ENCODE assay signal across 8 cellular contexts in genomic region chr2:135948642-135949355, GRCh38. TPM values are rescaled to one million over a fixed set of nuclear protein-coding genes. Genes with fewer than 3 reads are reported as not detected.
DNase-seq lines count a peak whose midpoint lies in the region; TF ChIP-seq lines count a peak whose summit lies in the region.

No MANE protein-coding gene starts in this region.

- no peak for TF ChIP-seq CTCF in MCF 10A (IDR thresholded peaks at IDR 0.05; ENCODE audit: unreplicated experiment)

- CTCF ChIA-PET in MCF 10A (lab: Yijun Ruan, JAX): interaction anchor here (0.6 to 1.1 kb wide), 6 partner anchors 29 to 761 kb away, joined by 3 to 10 read pairs (median 5); no protein-coding TSS in a partner anchor

- H3F3A ChIP-seq in GM23248 (ENCODE audit: insufficient read depth): peaks cover 18% of the 10 kb centered on the region; the same call in 1 of the 2 replicates

- H3K4me1 ChIP-seq in GM23248 (ENCODE audit: insufficient read depth) (peaks cover 24% of the 10 kb centered on the region), skeletal muscle satellite cell (ENCODE audit: control insufficient read depth, insufficient read depth, low read length) (peaks cover 18% of the 10 kb centered on the region)

- H3K27me3 ChIP-seq in GM23248 (replicated peaks; ENCODE audit: insufficient read depth): no peaks in the 10 kb centered on the region
- H3K27me3 ChIP-seq in skeletal muscle satellite cell (ENCODE audit: control insufficient read depth, insufficient read depth, low read length): no peaks in the 10 kb centered on the region

- no peaks in the 10 kb centered on the region for H3K9me2 ChIP-seq in GM23248 (ENCODE audit: insufficient read depth)

- POLR2A ChIA-PET in MCF 10A (lab: Yijun Ruan, JAX): interaction anchor here (0.6 to 3.2 kb wide), 14 partner anchors 9 to 1230 kb away, joined by 3 to 35 read pairs (median 4); partner anchors contain the start of genes CCNT2 and DARS1

- H3K27ac Mint-ChIP-seq in MCF 10A (ENCODE audit: low read depth, unreplicated experiment): peak overlapping the region; percentile 97

- H3K36me3 Mint-ChIP-seq in MCF 10A (ENCODE audit: insufficient read depth, unreplicated experiment): peaks cover 37% of the 10 kb centered on the region

- in situ Hi-C loops in GM23248 (cut with MboI): no loop called here

- peak overlapping the region; percentile 41 for H3K4me2 ChIP-seq in GM23248 (ENCODE audit: unreplicated experiment)
- peak overlapping the region; percentile 8 for H3K4me2 ChIP-seq in skeletal muscle satellite cell (ENCODE audit: low read length)

- H4K20me1 ChIP-seq in GM23248 (ENCODE audit: insufficient read depth): peaks cover 7% of the 10 kb centered on the region; the same call in 1 of the 2 replicates

- H3K4me3 Mint-ChIP-seq in MCF 10A (ENCODE audit: unreplicated experiment): peak overlapping the region; percentile 68

- peaks cover 8% of the 10 kb centered on the region for H3K9me3 Mint-ChIP-seq in MCF 10A (ENCODE audit: unreplicated experiment)

- BruUV-seq in MCF 10A (replicated peaks; lab: Mats Ljungman, UMichigan): no TSS peak

- DNase-seq in ELR (ENCODE audit: low read depth): peak; percentile 93
- peak; percentile 85 for DNase-seq in GM23248
- peak; percentile 20 for DNase-seq in NCI-H69 (lab: John Stamatoyannopoulos, UW)
- DNase-seq in MCF 10A (ENCODE audit: unreplicated experiment): peak; percentile 86
- DNase-seq in NCI-H510A (lab: John Stamatoyannopoulos, UW): no peak
- DNase-seq in GM19238 (ENCODE audit: insufficient read length, low spot score): no peak
- DNase-seq in posterior vena cava (ENCODE audit: low spot score): no peak

- H3K9me3 ChIP-seq in GM23248 (ENCODE audit: low read depth): no peaks in the 10 kb centered on the region
- no peaks in the 10 kb centered on the region for H3K9me3 ChIP-seq in skeletal muscle satellite cell (replicated peaks; ENCODE audit: low read length)

- peaks cover 36% of the 10 kb centered on the region for H3K4me1 Mint-ChIP-seq in MCF 10A (ENCODE audit: insufficient read depth, unreplicated experiment)

- H2AFZ ChIP-seq in GM23248: no peak overlapping the region

- H3K9ac ChIP-seq in GM23248: peak overlapping the region; percentile 29; the same call in 1 of the 2 replicates
- no peak overlapping the region for H3K9ac ChIP-seq in skeletal muscle satellite cell (ENCODE audit: low read depth, low read length)

- peak overlapping the region; percentile 52 for H3K27ac ChIP-seq in GM23248

- H3K27me3 Mint-ChIP-seq in MCF 10A (ENCODE audit: insufficient read depth, unreplicated experiment): no peaks in the 10 kb centered on the region

- peaks cover 89% of the 10 kb centered on the region for H3K79me2 ChIP-seq in GM23248 (ENCODE audit: insufficient read depth)

- intact Hi-C loops in MCF 10A (cut with micrococcal nuclease) (no loop called here), posterior vena cava (cut with DNase I) (no loop called here)

- 65 to 77% methylated on average over 8 to 9 of the region's 9 CpGs for WGBS in GM23248 (ENCODE audit: low coverage in 1 of 2, low lambda C conversion rate in 2 of 2, missing lambda C conversion rate in 2 of 2), 2 experiments

- H3K36me3 ChIP-seq in GM23248 (ENCODE audit: low read depth): peaks cover 17% of the 10 kb centered on the region; the same call in 1 of the 2 replicates
- H3K36me3 ChIP-seq in skeletal muscle satellite cell (ENCODE audit: insufficient read depth, low read length): peaks cover 14% of the 10 kb centered on the region

- no peak overlapping the region for H3K4me3 ChIP-seq in GM23248
- no peak overlapping the region for H3K4me3 ChIP-seq in skeletal muscle satellite cell (ENCODE audit: low read length)

RNA-seq across cellular contexts. Expression of gene DARS1, which starts 36.6 kb away (rescaled TPM):
- 121 and 144 TPM in 2 replicates for total RNA-seq in GM23248 (2014; rRNA removed; shearing (Covaris generic))
- polyA plus RNA-seq in GM23248 (2016; fragmentation: Nextera tagmentation; extraction: Ambion mirVana): 109 and 111 TPM in 2 replicates
- total RNA-seq in MCF 10A (2022): 52.8 and 66.5 TPM in 2 replicates
- 120 and 143 TPM in 2 replicates for total RNA-seq in skeletal muscle satellite cell (2012; rRNA removed)
- 10 to 100 TPM; 52.7 to 85.2 TPM for total RNA-seq in posterior vena cava

Comparison
In these comparisons a context has a peak if more than half of its experiments do, and no peak if none do; other contexts are left out.
1. DNase-seq: peak in ELR (single experiment), GM23248 (single experiment), NCI-H69 (single experiment) and MCF 10A (single experiment); none in NCI-H510A (single experiment), GM19238 (single experiment) and posterior vena cava (single experiment).